In the genomic region with DNA sequence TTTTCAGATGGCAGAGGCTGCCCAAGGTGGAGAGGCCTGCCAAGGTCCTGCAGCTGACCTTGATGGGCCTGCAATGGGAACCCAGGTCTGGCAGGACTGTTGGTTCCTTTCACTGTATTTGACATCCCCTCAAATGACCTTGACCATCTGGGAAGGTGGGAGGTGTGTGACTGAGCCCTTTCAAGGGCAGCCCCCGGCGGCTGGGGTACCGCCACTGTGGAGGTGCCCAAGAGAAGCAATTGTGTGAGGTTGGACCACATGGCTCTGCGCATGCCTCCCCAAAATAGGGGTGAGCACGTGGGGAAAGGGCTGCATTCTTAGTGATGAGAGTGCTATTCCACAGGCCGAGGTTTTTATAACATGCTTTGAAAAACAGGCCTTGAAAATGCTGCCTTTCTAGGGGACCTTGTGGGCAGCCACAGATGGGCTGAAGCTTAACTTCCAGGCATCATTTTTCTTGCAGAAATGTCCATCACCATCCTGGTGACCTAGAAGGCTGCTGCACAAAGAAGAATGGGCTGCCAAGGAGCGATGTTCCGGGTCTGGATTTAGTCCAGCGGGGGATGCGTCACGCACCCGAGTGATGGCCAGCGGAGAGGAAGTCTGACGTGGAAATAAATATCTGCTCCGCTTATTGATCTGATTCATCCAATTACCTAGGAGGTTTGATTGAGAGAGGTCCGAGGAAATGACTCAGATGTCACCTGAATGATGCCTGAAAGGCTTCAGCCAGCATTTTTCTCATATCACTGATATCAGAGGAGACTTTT, we compare ENCODE assay signal across 29 cellular contexts. TPM values are rescaled to one million over a fixed set of nuclear protein-coding genes. Genes with fewer than 3 reads are reported as not detected.
"Had no signal": no experiment of that assay in that cellular context is flagged by ENCODE, and none has a peak within 500 bp of the region (broad histone marks: within the 10 kb centered on the region; RNA-seq: fewer than 3 reads in every experiment).

No MANE protein-coding gene starts in this region.

- H3K4me1 ChIP-seq: esophagus muscularis mucosa, foreskin keratinocyte, parathyroid adenoma, psoas muscle, stomach, thyroid gland, upper lobe of left lung had no signal

- H2AFZ ChIP-seq: hepatocyte, parathyroid adenoma had no signal

- H3K79me2 ChIP-seq: hepatocyte, parathyroid adenoma had no signal

- H3K36me3 ChIP-seq: esophagus muscularis mucosa, stomach, thyroid gland, upper lobe of left lung had no signal

- H3K27ac ChIP-seq: esophagus muscularis mucosa, foreskin keratinocyte, hepatocyte, parathyroid adenoma, psoas muscle, stomach, thyroid gland, upper lobe of left lung had no signal

- H3K27me3 ChIP-seq: hepatocyte, stomach, thyroid gland, upper lobe of left lung had no signal

- H3K4me3 ChIP-seq: esophagus muscularis mucosa, hepatocyte, psoas muscle, smooth muscle cell, stomach, thyroid gland, upper lobe of left lung had no signal

- H3K4me2 ChIP-seq: hepatocyte, smooth muscle cell had no signal

- DNase-seq: activated CD4-positive, alpha-beta T cell treated with anti-CD3 and anti-CD28 coated beads for 36 hours; activated CD4-positive, CD25-positive, alpha-beta regulatory T cell; activated CD8-positive, alpha-beta T cell treated with anti-CD3 and anti-CD28 coated beads, Interleukin-2, amount 10 ng/mL, durations not matched to agents 7 days and 5 days; activated effector memory CD4-positive, alpha-beta T cell treated with Interleukin-2 at 50 U/mL for 16 hours; activated naive CD4-positive, alpha-beta T cell treated with Interleukin-2 at 50 U/mL for 16 hours; aorta; caudate nucleus; cortex of kidney; foreskin keratinocyte; kidney; left colon; naive B cell; nephron progenitor cell; psoas muscle; stimulated activated CD4-positive, alpha-beta T cell treated with anti-CD3 and anti-CD28 coated beads, Interleukin-1b, Interleukin-23, amount 100 ng/mL, for 48 hours; stimulated activated CD4-positive, alpha-beta T cell treated with anti-CD3 and anti-CD28 coated beads, Interleukin-4, amount 100 ng/mL, for 4 hours; stimulated activated CD8-positive, alpha-beta memory T cell treated with anti-CD3 and anti-CD28 coated beads, Interleukin-4, amount 100 ng/mL, for 48 hours; stomach; T-cell; thyroid gland had no signal

- H3K9me3 ChIP-seq: esophagus muscularis mucosa, psoas muscle, stomach, thyroid gland, upper lobe of left lung had no signal

RNA-seq across cellular contexts. Expression of a gene that starts 16.5 kb away (rescaled TPM):
- total RNA-seq: activated CD4-positive, alpha-beta T cell treated with anti-CD3 and anti-CD28 coated beads for 36 hours; chondrocyte; esophagus muscularis mucosa; foreskin keratinocyte; hepatocyte; left colon; mesothelial cell of epicardium; smooth muscle cell; T-helper 2 cell treated with Interferon-gamma antibody and Interleukin-4, amounts not matched to agents 100 ng/mL and 5 ng/mL, for 36 hours; thyroid gland; upper lobe of left lung had no signal
- polyA plus RNA-seq: foreskin keratinocyte, liver, smooth muscle cell, stomach had no signal
